In genomic region chr6:69704916-69705315, GRCh38 we compare ENCODE assay signal across 18 cellular contexts.
"Had no signal": no experiment of that assay in that cellular context is flagged by ENCODE, and none has a peak within 500 bp of the region (broad histone marks: within the 10 kb centered on the region; RNA-seq: fewer than 3 reads in every experiment).

No MANE protein-coding gene starts in this region.

- DNase-seq: effector memory CD4-positive, alpha-beta T cell; foreskin keratinocyte; kidney; left cardiac atrium; left ventricle myocardium inferior; lower lobe of right lung; natural killer cell; ovary; sigmoid colon; small intestine; stimulated activated CD4-positive, alpha-beta T cell treated with anti-CD3 and anti-CD28 coated beads, Interleukin-12 subunit alpha, Interleukin-12 subunit beta, amount 100 ng/mL, for 4 hours; stimulated activated naive CD4-positive, alpha-beta T cell; stomach; substantia nigra; transverse colon had no signal

- H3K27me3 ChIP-seq: foreskin keratinocyte, ovary, right atrium auricular region, sigmoid colon, stomach, transverse colon had no signal

- ATAC-seq: esophagus mucosa, foreskin keratinocyte, left cardiac atrium, lower lobe of right lung, natural killer cell had no signal

- H3K36me3 ChIP-seq: ovary had no signal

- H3K4me3 ChIP-seq: left ventricle myocardium inferior, lower lobe of right lung, ovary, right atrium auricular region, sigmoid colon, stomach, thoracic aorta, transverse colon had no signal

- H3K27ac ChIP-seq: foreskin keratinocyte, left ventricle myocardium inferior, lower lobe of right lung, ovary, right atrium auricular region, sigmoid colon, stomach, thoracic aorta, transverse colon had no signal
